22 cellular contexts compared by ENCODE assay signal in the genomic region with DNA sequence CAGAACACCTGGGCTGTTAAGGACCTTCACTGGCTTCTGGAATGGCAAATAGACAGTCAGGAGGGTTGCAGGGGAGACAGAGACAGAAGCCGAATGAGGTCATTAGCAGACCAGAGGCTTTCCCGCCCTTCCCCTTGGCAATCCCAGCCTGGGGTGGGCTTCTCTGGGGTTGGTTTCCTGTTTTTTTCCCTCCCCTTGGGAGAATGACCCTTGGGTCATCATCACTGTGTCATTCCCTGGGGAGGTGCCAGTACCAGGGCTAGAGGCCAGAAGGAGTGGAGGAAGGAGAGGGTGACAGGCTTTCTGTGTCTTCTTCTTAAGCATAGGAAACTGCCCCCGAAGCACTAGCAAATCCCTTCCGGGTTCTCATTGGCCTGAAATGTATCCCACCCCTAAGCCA. TPM values are rescaled to one million over a fixed set of nuclear protein-coding genes. Genes with fewer than 3 reads are reported as not detected.
DNase-seq lines count a peak whose midpoint lies in the region; ATAC-seq and TF ChIP-seq lines count a peak whose summit lies in the region.
"Had no signal": no experiment of that assay in that cellular context is flagged by ENCODE, and none has a peak within 500 bp of the region (broad histone marks: within the 10 kb centered on the region; RNA-seq: fewer than 3 reads in every experiment).

No MANE protein-coding gene starts in this region.

- no peak for TF ChIP-seq CTCF in WERI-Rb-1 (IDR thresholded peaks at IDR 0.05; ENCODE audit: low read depth, low read length)

- intact Hi-C loops in CD4-positive, alpha-beta memory T cell (cut with micrococcal nuclease) = no loop called here
- intact Hi-C loops in naive thymus-derived CD4-positive, alpha-beta T cell (cut with micrococcal nuclease) = no loop called here

- POLR2A ChIA-PET in activated CD4-positive, alpha-beta T cell treated with anti-CD3 and anti-CD28 coated beads, Interleukin-2, amount 10 ng/mL, durations not matched to agents 7 days and 5 days (lab: Charles Lee) = no interaction called here
- POLR2A ChIA-PET in CD4-positive, alpha-beta memory T cell (lab: Charles Lee; ENCODE audit: partially characterized antibody) = no interaction called here
- POLR2A ChIA-PET in activated naive CD8-positive, alpha-beta T cell treated with anti-CD3 and anti-CD28 coated beads, Interleukin-2, amount 10 ng/mL, durations not matched to agents 7 days and 5 days (lab: Charles Lee) = no interaction called here
- POLR2A ChIA-PET in naive thymus-derived CD4-positive, alpha-beta T cell (lab: Charles Lee) = interaction anchor here (1.6 kb wide), 1 partner anchor 124 kb away, joined by 4 read pairs; no protein-coding TSS in a partner anchor

- H3K4me1 Mint-ChIP-seq in activated CD4-positive, alpha-beta T cell treated with anti-CD3 and anti-CD28 coated beads, Interleukin-2, amount 10 ng/mL, durations not matched to agents 7 days and 5 days = peaks cover 26% of the 10 kb centered on the region
- peaks cover 14 to 25% (median 20%) of the 10 kb centered on the region in 4 donors for H3K4me1 Mint-ChIP-seq in CD4-positive, alpha-beta memory T cell
- H3K4me1 Mint-ChIP-seq in activated naive CD8-positive, alpha-beta T cell treated with anti-CD3 and anti-CD28 coated beads, Interleukin-2, amount 10 ng/mL, durations not matched to agents 7 days and 5 days = peaks cover 7% of the 10 kb centered on the region
- peaks cover 14 to 47% (median 33%) of the 10 kb centered on the region in 7 donors for H3K4me1 Mint-ChIP-seq in naive thymus-derived CD4-positive, alpha-beta T cell
- H3K4me1 Mint-ChIP-seq: brain, nephron had no signal

- DNase-seq in activated CD4-positive, alpha-beta T cell treated with anti-CD3 and anti-CD28 coated beads, Interleukin-2, amount 10 ng/mL, durations not matched to agents 7 days and 5 days = no peak
- DNase-seq in activated CD4-positive, alpha-beta T cell treated with anti-CD3 and anti-CD28 coated beads, Interleukin-2, amount 50 U/mL, for 4 hours = no peak
- DNase-seq in CD4-positive, alpha-beta memory T cell = no peak
- no peak for DNase-seq in activated naive CD8-positive, alpha-beta T cell treated with anti-CD3 and anti-CD28 coated beads, Interleukin-2, amount 10 ng/mL, durations not matched to agents 7 days and 5 days
- DNase-seq in naive thymus-derived CD4-positive, alpha-beta T cell = no peak
- DNase-seq in HPDE6-E6E7 (ENCODE audit: extremely low spot score) = no peak
- no peak for DNase-seq in WERI-Rb-1
- no peak for DNase-seq in GM19240 (ENCODE audit: insufficient read length, low spot score)
- DNase-seq: cerebellar nuclear complex; dorsolateral prefrontal cortex; GF-D8; HCEC 1CT; KG1; left ventricle myocardium inferior; NCI-H1417 treated with DMSO at 0.1 percent for 48 hours; NCI-H2107; NCI-H774; RPMI8226; stimulated activated naive CD8-positive, alpha-beta T cell treated with anti-CD3 and anti-CD28 coated beads, Interleukin-15, amount 100 ng/mL, for 72 hours; tibial artery had no signal

- H3K4me3 ChIP-seq in CD4-positive, alpha-beta memory T cell (ENCODE audit: low read length in 2 of 2) = no peak overlapping the region
- no peak overlapping the region for H3K4me3 ChIP-seq in naive thymus-derived CD4-positive, alpha-beta T cell (ENCODE audit: low read length)
- H3K4me3 ChIP-seq in WERI-Rb-1 (ENCODE audit: low read depth, low read length) = no peak overlapping the region
- H3K4me3 ChIP-seq: dorsolateral prefrontal cortex, left ventricle myocardium inferior, tibial artery had no signal

- peak overlapping the region; percentile 20 for H3K27ac Mint-ChIP-seq in activated CD4-positive, alpha-beta T cell treated with anti-CD3 and anti-CD28 coated beads, Interleukin-2, amount 10 ng/mL, durations not matched to agents 7 days and 5 days
- peak overlapping the region in 5 of 7 donors; percentile 37 to 75 (median 66) for H3K27ac Mint-ChIP-seq in CD4-positive, alpha-beta memory T cell
- H3K27ac Mint-ChIP-seq in activated naive CD8-positive, alpha-beta T cell treated with anti-CD3 and anti-CD28 coated beads, Interleukin-2, amount 10 ng/mL, durations not matched to agents 7 days and 5 days = peak overlapping the region; percentile 34
- peak overlapping the region; percentile 28 to 86 (median 75) for H3K27ac Mint-ChIP-seq in naive thymus-derived CD4-positive, alpha-beta T cell
- H3K27ac Mint-ChIP-seq: brain, nephron had no signal

- H3K27me3 Mint-ChIP-seq in activated CD4-positive, alpha-beta T cell treated with anti-CD3 and anti-CD28 coated beads, Interleukin-2, amount 10 ng/mL, durations not matched to agents 7 days and 5 days = no peaks in the 10 kb centered on the region
- no peaks in the 10 kb centered on the region for H3K27me3 Mint-ChIP-seq in CD4-positive, alpha-beta memory T cell
- H3K27me3 Mint-ChIP-seq in activated naive CD8-positive, alpha-beta T cell treated with anti-CD3 and anti-CD28 coated beads, Interleukin-2, amount 10 ng/mL, durations not matched to agents 7 days and 5 days = no peaks in the 10 kb centered on the region
- H3K27me3 Mint-ChIP-seq in naive thymus-derived CD4-positive, alpha-beta T cell = no peaks in the 10 kb centered on the region
- H3K27me3 Mint-ChIP-seq: stimulated activated naive CD8-positive, alpha-beta T cell treated with anti-CD3 and anti-CD28 coated beads, Interleukin-15, amount 100 ng/mL, for 72 hours had no signal

- no peaks in the 10 kb centered on the region for H3K27me3 ChIP-seq in CD4-positive, alpha-beta memory T cell (ENCODE audit: insufficient read depth, low read length)
- no peaks in the 10 kb centered on the region for H3K27me3 ChIP-seq in naive thymus-derived CD4-positive, alpha-beta T cell (ENCODE audit: control insufficient read depth in 2 of 2, insufficient read depth in 2 of 2, low read length in 2 of 2)
- no peaks in the 10 kb centered on the region for H3K27me3 ChIP-seq in WERI-Rb-1 (ENCODE audit: insufficient read depth, low read depth, severe bottlenecking)
- H3K27me3 ChIP-seq: dorsolateral prefrontal cortex, tibial artery had no signal

- peaks cover 61% of the 10 kb centered on the region for H3K36me3 ChIP-seq in CD4-positive, alpha-beta memory T cell (ENCODE audit: insufficient read depth, low read length)
- peaks cover 7 to 91% (median 34%) of the 10 kb centered on the region in 3 experiments for H3K36me3 ChIP-seq in naive thymus-derived CD4-positive, alpha-beta T cell (ENCODE audit: control insufficient read depth in 2 of 3, insufficient read depth in 3 of 3, low read length in 3 of 3)
- peaks cover 30% of the 10 kb centered on the region for H3K36me3 ChIP-seq in WERI-Rb-1

- ATAC-seq in activated naive CD8-positive, alpha-beta T cell treated with anti-CD3 and anti-CD28 coated beads, Interleukin-2, amount 10 ng/mL, durations not matched to agents 7 days and 5 days (ENCODE audit: low read depth) = no peak
- no peak for ATAC-seq in naive thymus-derived CD4-positive, alpha-beta T cell
- ATAC-seq: stimulated activated naive CD8-positive, alpha-beta T cell treated with anti-CD3 and anti-CD28 coated beads, Interleukin-15, amount 100 ng/mL, for 72 hours had no signal

- peaks cover 6% of the 10 kb centered on the region for H3K9me3 Mint-ChIP-seq in activated CD4-positive, alpha-beta T cell treated with anti-CD3 and anti-CD28 coated beads, Interleukin-2, amount 10 ng/mL, durations not matched to agents 7 days and 5 days
- peaks cover 0 to 1% (median 0%) of the 10 kb centered on the region in 8 donors for H3K9me3 Mint-ChIP-seq in CD4-positive, alpha-beta memory T cell
- no peaks in the 10 kb centered on the region for H3K9me3 Mint-ChIP-seq in activated naive CD8-positive, alpha-beta T cell treated with anti-CD3 and anti-CD28 coated beads, Interleukin-2, amount 10 ng/mL, durations not matched to agents 7 days and 5 days
- H3K9me3 Mint-ChIP-seq in naive thymus-derived CD4-positive, alpha-beta T cell = peaks cover 0 to 3% (median 0%) of the 10 kb centered on the region in 11 donors
- H3K9me3 Mint-ChIP-seq: nephron had no signal

- CTCF ChIA-PET in activated CD4-positive, alpha-beta T cell treated with anti-CD3 and anti-CD28 coated beads, Interleukin-2, amount 10 ng/mL, durations not matched to agents 7 days and 5 days (lab: Charles Lee) = no interaction called here
- CTCF ChIA-PET in CD4-positive, alpha-beta memory T cell (lab: Charles Lee; ENCODE audit: partially characterized antibody) = no interaction called here
- CTCF ChIA-PET in naive thymus-derived CD4-positive, alpha-beta T cell (lab: Charles Lee) = no interaction called here

- H3K36me3 Mint-ChIP-seq in activated CD4-positive, alpha-beta T cell treated with anti-CD3 and anti-CD28 coated beads, Interleukin-2, amount 10 ng/mL, durations not matched to agents 7 days and 5 days (ENCODE audit: low read depth) = peaks cover 89% of the 10 kb centered on the region
- H3K36me3 Mint-ChIP-seq in CD4-positive, alpha-beta memory T cell = peaks cover 55 to 81% of the 10 kb centered on the region in 2 donors
- peaks cover 76% of the 10 kb centered on the region for H3K36me3 Mint-ChIP-seq in activated naive CD8-positive, alpha-beta T cell treated with anti-CD3 and anti-CD28 coated beads, Interleukin-2, amount 10 ng/mL, durations not matched to agents 7 days and 5 days
- H3K36me3 Mint-ChIP-seq in naive thymus-derived CD4-positive, alpha-beta T cell = peaks cover 29 to 76% (median 45%) of the 10 kb centered on the region in 5 donors

- no peaks in the 10 kb centered on the region for H3K9me3 ChIP-seq in CD4-positive, alpha-beta memory T cell (ENCODE audit: control insufficient read depth in 1 of 2, low read length in 2 of 2)
- H3K9me3 ChIP-seq in naive thymus-derived CD4-positive, alpha-beta T cell (ENCODE audit: control insufficient read depth in 2 of 3, low read length in 3 of 3) = no peaks in the 10 kb centered on the region
- no peaks in the 10 kb centered on the region for H3K9me3 ChIP-seq in WERI-Rb-1 (ENCODE audit: severe bottlenecking)
- H3K9me3 ChIP-seq: tibial artery had no signal

- H3K4me3 Mint-ChIP-seq in activated CD4-positive, alpha-beta T cell treated with anti-CD3 and anti-CD28 coated beads, Interleukin-2, amount 10 ng/mL, durations not matched to agents 7 days and 5 days = no peak overlapping the region
- H3K4me3 Mint-ChIP-seq in CD4-positive, alpha-beta memory T cell = no peak overlapping the region
- no peak overlapping the region for H3K4me3 Mint-ChIP-seq in activated naive CD8-positive, alpha-beta T cell treated with anti-CD3 and anti-CD28 coated beads, Interleukin-2, amount 10 ng/mL, durations not matched to agents 7 days and 5 days
- H3K4me3 Mint-ChIP-seq in naive thymus-derived CD4-positive, alpha-beta T cell = no peak overlapping the region
- H3K4me3 Mint-ChIP-seq: brain; nephron; stimulated activated naive CD8-positive, alpha-beta T cell treated with anti-CD3 and anti-CD28 coated beads, Interleukin-15, amount 100 ng/mL, for 72 hours had no signal

- no peaks in the 10 kb centered on the region for H3K4me1 ChIP-seq in CD4-positive, alpha-beta memory T cell (ENCODE audit: insufficient read depth, low read length)
- peaks cover 0 to 2% of the 10 kb centered on the region in 2 donors for H3K4me1 ChIP-seq in naive thymus-derived CD4-positive, alpha-beta T cell (ENCODE audit: control insufficient read depth in 2 of 2, insufficient read depth in 2 of 2, low read length in 2 of 2)

- no peak overlapping the region for H3K27ac ChIP-seq in CD4-positive, alpha-beta memory T cell (ENCODE audit: low read depth, low read length)
- H3K27ac ChIP-seq in naive thymus-derived CD4-positive, alpha-beta T cell (ENCODE audit: low read depth, low read length) = peak overlapping the region; percentile 44
- no peak overlapping the region for H3K27ac ChIP-seq in WERI-Rb-1
- H3K27ac ChIP-seq: dorsolateral prefrontal cortex, left ventricle myocardium inferior had no signal

RNA-seq across cellular contexts. Expression of a gene that starts 42.9 kb away (rescaled TPM):
- total RNA-seq in activated CD4-positive, alpha-beta T cell treated with anti-CD3 and anti-CD28 coated beads, Interleukin-2, amount 10 ng/mL, durations not matched to agents 7 days and 5 days = 10 to 100 TPM; 44.4 to 45.6 TPM
- total RNA-seq in CD4-positive, alpha-beta memory T cell = 10 to 100 TPM; 28.3 to 29.1 TPM
- polyA plus RNA-seq in CD4-positive, alpha-beta memory T cell = 10 to 100 TPM; 18.4 to 28.3 TPM
- 10 to 100 TPM; 27.2 to 27.5 TPM for total RNA-seq in activated naive CD8-positive, alpha-beta T cell treated with anti-CD3 and anti-CD28 coated beads, Interleukin-2, amount 10 ng/mL, durations not matched to agents 7 days and 5 days
- total RNA-seq in naive thymus-derived CD4-positive, alpha-beta T cell = 10 to 100 TPM; 24.6 to 40.9 (median 31.4) TPM
- 10 to 100 TPM; 37.1 to 52.1 TPM for polyA plus RNA-seq in naive thymus-derived CD4-positive, alpha-beta T cell

RNA-seq across cellular contexts. Expression of a gene that starts 45.3 kb away (rescaled TPM):
- 100 to 1,000 TPM; 242 to 262 TPM for total RNA-seq in activated CD4-positive, alpha-beta T cell treated with anti-CD3 and anti-CD28 coated beads, Interleukin-2, amount 10 ng/mL, durations not matched to agents 7 days and 5 days
- 100 to 1,000 TPM; 143 to 152 TPM for total RNA-seq in CD4-positive, alpha-beta memory T cell
- 10 to 100 TPM; 32.6 to 66.1 TPM for polyA plus RNA-seq in CD4-positive, alpha-beta memory T cell
- 100 to 1,000 TPM; 215 TPM for total RNA-seq in activated naive CD8-positive, alpha-beta T cell treated with anti-CD3 and anti-CD28 coated beads, Interleukin-2, amount 10 ng/mL, durations not matched to agents 7 days and 5 days
- total RNA-seq in naive thymus-derived CD4-positive, alpha-beta T cell = 100 to 1,000 TPM; 158 to 498 (median 198) TPM
- 100 to 1,000 TPM in 1 of 2 donors, 10 to 100 TPM in 1; 99.8 to 128 TPM for polyA plus RNA-seq in naive thymus-derived CD4-positive, alpha-beta T cell

Comparison
In these comparisons a context has a peak if more than half of its experiments do, and no peak if none do; other contexts are left out.
1. H3K27ac Mint-ChIP-seq: peak in every context shown above with its lines; median percentile 75 in naive thymus-derived CD4-positive, alpha-beta T cell; 66 in CD4-positive, alpha-beta memory T cell; 34 in activated naive CD8-positive, alpha-beta T cell treated with anti-CD3 and anti-CD28 coated beads, Interleukin-2, amount 10 ng/mL, durations not matched to agents 7 days and 5 days; 20 in activated CD4-positive, alpha-beta T cell treated with anti-CD3 and anti-CD28 coated beads, Interleukin-2, amount 10 ng/mL, durations not matched to agents 7 days and 5 days.